In the genomic region with DNA sequence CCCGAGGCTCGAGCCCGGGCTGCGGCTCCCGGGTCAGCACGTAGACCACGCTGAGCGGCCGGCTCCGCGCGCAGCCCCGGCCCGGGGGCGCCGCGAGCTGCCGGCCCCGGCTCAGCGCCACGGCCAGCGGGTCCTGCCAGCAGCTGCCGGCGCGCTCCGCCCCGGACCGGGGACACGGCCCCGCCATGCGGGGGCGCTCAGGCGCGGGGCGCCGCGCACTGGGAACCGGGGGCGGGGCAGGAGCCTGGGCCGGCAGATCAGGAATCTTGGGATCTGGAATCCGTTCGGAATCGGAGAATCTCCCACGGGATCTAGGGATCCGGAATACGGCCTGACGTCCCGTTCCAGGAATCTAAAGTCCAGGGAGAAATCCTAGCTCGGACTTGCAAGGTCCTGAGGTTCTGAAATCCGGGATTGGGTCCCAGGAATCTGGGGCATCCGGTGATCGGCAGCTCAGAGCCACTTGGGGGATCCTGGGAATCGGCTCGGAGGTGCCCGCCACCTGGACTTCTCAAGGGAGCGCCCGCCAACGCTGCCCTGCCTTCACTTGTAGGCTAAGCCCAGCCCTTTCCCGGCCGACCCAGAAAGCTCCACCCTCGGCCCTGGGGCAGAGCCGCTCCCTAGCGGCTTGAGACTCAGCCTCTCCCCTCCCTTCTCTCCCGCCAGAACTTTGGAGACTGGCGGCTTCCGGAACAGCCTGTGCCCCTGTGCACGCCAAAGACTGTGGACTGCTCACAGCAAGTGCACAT, we compare ENCODE assay signal across 8 cellular contexts. TPM values are rescaled to one million over a fixed set of nuclear protein-coding genes. Genes with fewer than 3 reads are reported as not detected.
A peak's percentile ranks its signal among the peaks of the same experiment; 100 is the strongest.
DNase-seq lines count a peak whose midpoint lies in the region; ATAC-seq lines count a peak whose summit lies in the region.

A gene with protein sequence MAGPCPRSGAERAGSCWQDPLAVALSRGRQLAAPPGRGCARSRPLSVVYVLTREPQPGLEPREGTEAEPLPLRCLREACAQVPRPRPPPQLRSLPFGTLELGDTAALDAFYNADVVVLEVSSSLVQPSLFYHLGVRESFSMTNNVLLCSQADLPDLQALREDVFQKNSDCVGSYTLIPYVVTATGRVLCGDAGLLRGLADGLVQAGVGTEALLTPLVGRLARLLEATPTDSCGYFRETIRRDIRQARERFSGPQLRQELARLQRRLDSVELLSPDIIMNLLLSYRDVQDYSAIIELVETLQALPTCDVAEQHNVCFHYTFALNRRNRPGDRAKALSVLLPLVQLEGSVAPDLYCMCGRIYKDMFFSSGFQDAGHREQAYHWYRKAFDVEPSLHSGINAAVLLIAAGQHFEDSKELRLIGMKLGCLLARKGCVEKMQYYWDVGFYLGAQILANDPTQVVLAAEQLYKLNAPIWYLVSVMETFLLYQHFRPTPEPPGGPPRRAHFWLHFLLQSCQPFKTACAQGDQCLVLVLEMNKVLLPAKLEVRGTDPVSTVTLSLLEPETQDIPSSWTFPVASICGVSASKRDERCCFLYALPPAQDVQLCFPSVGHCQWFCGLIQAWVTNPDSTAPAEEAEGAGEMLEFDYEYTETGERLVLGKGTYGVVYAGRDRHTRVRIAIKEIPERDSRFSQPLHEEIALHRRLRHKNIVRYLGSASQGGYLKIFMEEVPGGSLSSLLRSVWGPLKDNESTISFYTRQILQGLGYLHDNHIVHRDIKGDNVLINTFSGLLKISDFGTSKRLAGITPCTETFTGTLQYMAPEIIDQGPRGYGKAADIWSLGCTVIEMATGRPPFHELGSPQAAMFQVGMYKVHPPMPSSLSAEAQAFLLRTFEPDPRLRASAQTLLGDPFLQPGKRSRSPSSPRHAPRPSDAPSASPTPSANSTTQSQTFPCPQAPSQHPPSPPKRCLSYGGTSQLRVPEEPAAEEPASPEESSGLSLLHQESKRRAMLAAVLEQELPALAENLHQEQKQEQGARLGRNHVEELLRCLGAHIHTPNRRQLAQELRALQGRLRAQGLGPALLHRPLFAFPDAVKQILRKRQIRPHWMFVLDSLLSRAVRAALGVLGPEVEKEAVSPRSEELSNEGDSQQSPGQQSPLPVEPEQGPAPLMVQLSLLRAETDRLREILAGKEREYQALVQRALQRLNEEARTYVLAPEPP (N-terminal part only) (minus strand): TSS at position 551 of the 749 bp plus-strand sequence. CDS start 364 bp downstream, at position 187.

- in situ Hi-C loops in endometrial microvascular endothelial cells (cut with HindIII; ENCODE audit: inconsistent ontology term, low pct_unique_long_range_greater_than_20kb, low sequenced_read_pairs) = no loop called here

- ATAC-seq in HG02763 (IDR thresholded peaks at IDR 0.05; ENCODE audit: unreplicated experiment) (peak; percentile 40), HG03196 (IDR thresholded peaks at IDR 0.05; ENCODE audit: unreplicated experiment) (no peak)

- DNase-seq in EL = peak; percentile 88
- DNase-seq in NCI-H2227 (lab: John Stamatoyannopoulos, UW; ENCODE audit: unreplicated experiment) = peak; percentile 86
- peak; percentile 17 for DNase-seq in activated CD4-positive, alpha-beta T cell treated with anti-CD3 and anti-CD28 coated beads, Interleukin-2, amount 50 U/mL, for 1 hour
- DNase-seq in lung microvascular endothelial cell (ENCODE audit: low read depth in 2 of 2) = peak; percentile 71 to 73
- peak in 4 of 6 experiments; percentile 34 to 46 (median 39) for DNase-seq in stimulated activated naive CD4-positive, alpha-beta T cell (lab: John Stamatoyannopoulos, UW)

RNA-seq across cellular contexts. Expression of the gene that starts here (rescaled TPM):
- total RNA-seq in endometrial microvascular endothelial cells (ENCODE audit: inconsistent ontology term) (18.0 TPM), lung microvascular endothelial cell (2.0 and 3.9 TPM in 2 replicates)

Comparison
In these comparisons a context has a peak if more than half of its experiments do, and no peak if none do; other contexts are left out.
1. DNase-seq: peak in every context shown above with its lines; median percentile 88 in EL; 86 in NCI-H2227; 72 in lung microvascular endothelial cell; 39 in stimulated activated naive CD4-positive, alpha-beta T cell; 17 in activated CD4-positive, alpha-beta T cell treated with anti-CD3 and anti-CD28 coated beads, Interleukin-2, amount 50 U/mL, for 1 hour.